Comparison of ENCODE assay signal across 23 cellular contexts in genomic region chr3:183968846-183969245, GRCh38.
"Had no signal": no experiment of that assay in that cellular context is flagged by ENCODE, and none has a peak within 500 bp of the region (broad histone marks: within the 10 kb centered on the region; RNA-seq: fewer than 3 reads in every experiment).

No MANE protein-coding gene starts in this region.

- DNase-seq: activated CD4-positive, alpha-beta T cell treated with anti-CD3 and anti-CD28 coated beads, Interleukin-2, amount 50 U/mL, for 48 hours; activated naive CD4-positive, alpha-beta T cell treated with anti-CD3 and anti-CD28 coated beads, Interleukin-2, amount 50 U/mL, for 16 hours; activated naive CD8-positive, alpha-beta T cell treated with anti-CD3 and anti-CD28 coated beads, Interleukin-2, amount 50 U/mL, for 24 hours; activated T-cell treated with anti-CD3 and anti-CD28 coated beads, Interleukin-2, amount 50 U/mL, for 48 hours; anterior cingulate cortex; body of pancreas; dermis blood vessel endothelial cell; effector CD8-positive, alpha-beta T cell; foreskin melanocyte; glutamatergic neuron; hypothalamus; left ventricle myocardium superior; mammary epithelial cell; naive thymus-derived CD8-positive, alpha-beta T cell; stimulated activated CD4-positive, alpha-beta T cell treated with anti-CD3 and anti-CD28 coated beads, Interleukin-12 subunit alpha, Interleukin-12 subunit beta, amount 100 ng/mL, for 4 hours; stimulated activated CD4-positive, alpha-beta T cell treated with anti-CD3 and anti-CD28 coated beads, Interleukin-4, amount 100 ng/mL, for 4 hours; substantia nigra; T-helper 9 cell had no signal

- H3K4me3 ChIP-seq: body of pancreas, neural progenitor cell, right atrium auricular region, thyroid gland had no signal

- H3K27me3 Mint-ChIP-seq: activated naive CD8-positive, alpha-beta T cell treated with anti-CD3 and anti-CD28 coated beads, Interleukin-2, amount 50 U/mL, for 24 hours; naive thymus-derived CD8-positive, alpha-beta T cell; stimulated activated naive CD8-positive, alpha-beta T cell treated with anti-CD3 and anti-CD28 coated beads, Interleukin-15, Interleukin-2, amounts not matched to agents 100 ng/mL and 50 ng/mL, for 24 hours had no signal

- H2AFZ ChIP-seq: neural progenitor cell had no signal

- H3K27ac Mint-ChIP-seq: activated naive CD8-positive, alpha-beta T cell treated with anti-CD3 and anti-CD28 coated beads, Interleukin-2, amount 50 U/mL, for 24 hours; mesothelial cell of epicardium; naive thymus-derived CD8-positive, alpha-beta T cell; neural progenitor cell; stimulated activated naive CD8-positive, alpha-beta T cell treated with anti-CD3 and anti-CD28 coated beads, Interleukin-15, Interleukin-2, amounts not matched to agents 100 ng/mL and 50 ng/mL, for 24 hours had no signal

- H3K9me3 ChIP-seq: body of pancreas, right atrium auricular region, thyroid gland had no signal

- H3K27me3 ChIP-seq: body of pancreas, neural progenitor cell, right atrium auricular region, thyroid gland had no signal

- H3K4me1 Mint-ChIP-seq: activated naive CD8-positive, alpha-beta T cell treated with anti-CD3 and anti-CD28 coated beads, Interleukin-2, amount 50 U/mL, for 24 hours; naive thymus-derived CD8-positive, alpha-beta T cell had no signal

- H3K36me3 ChIP-seq: neural progenitor cell had no signal

- H3K9me3 Mint-ChIP-seq: activated naive CD8-positive, alpha-beta T cell treated with anti-CD3 and anti-CD28 coated beads, Interleukin-2, amount 50 U/mL, for 24 hours; mesothelial cell of epicardium; naive thymus-derived CD8-positive, alpha-beta T cell; neural progenitor cell; stimulated activated naive CD8-positive, alpha-beta T cell treated with anti-CD3 and anti-CD28 coated beads, Interleukin-15, Interleukin-2, amounts not matched to agents 100 ng/mL and 50 ng/mL, for 24 hours had no signal

- H3K9ac ChIP-seq: neural progenitor cell had no signal

- H3K4me1 ChIP-seq: body of pancreas, neural progenitor cell, right atrium auricular region, thyroid gland had no signal

- ATAC-seq: activated naive CD8-positive, alpha-beta T cell treated with anti-CD3 and anti-CD28 coated beads, Interleukin-2, amount 50 U/mL, for 24 hours; body of pancreas; left ventricle myocardium superior; naive thymus-derived CD8-positive, alpha-beta T cell had no signal

- H3K27ac ChIP-seq: body of pancreas, neural progenitor cell, right atrium auricular region, thyroid gland had no signal

- H3K4me2 ChIP-seq: neural progenitor cell had no signal

- H3K4me3 Mint-ChIP-seq: activated naive CD8-positive, alpha-beta T cell treated with anti-CD3 and anti-CD28 coated beads, Interleukin-2, amount 50 U/mL, for 24 hours; mesothelial cell of epicardium; naive thymus-derived CD8-positive, alpha-beta T cell; neural progenitor cell; stimulated activated naive CD8-positive, alpha-beta T cell treated with anti-CD3 and anti-CD28 coated beads, Interleukin-15, Interleukin-2, amounts not matched to agents 100 ng/mL and 50 ng/mL, for 24 hours had no signal
